ENCODE assay signal across 1 cellular context in genomic region chr1:14848203-14848602, GRCh38.
TF ChIP-seq lines count a peak whose summit lies in the region.

No MANE protein-coding gene starts in this region.

TF ChIP-seq in IMR-90, 13 proteins besides CTCF, POLR2A, EP300 and RAD21 (continued from another document):
- TF ChIP-seq SMC3 (IDR thresholded peaks at IDR 0.05; ENCODE audit: low read depth, low read length), result no peak
- TF ChIP-seq FOS (IDR thresholded peaks at IDR 0.05; ENCODE audit: low read depth, low read length), result no peak
- no peak for TF ChIP-seq NFE2L2 (IDR thresholded peaks at IDR 0.05; ENCODE audit: low read depth, low read length)
- TF ChIP-seq MAFK (IDR thresholded peaks at IDR 0.05; ENCODE audit: low read depth, low read length), result no peak
- TF ChIP-seq RFX5 (IDR thresholded peaks at IDR 0.05; ENCODE audit: low read depth, low read length), result no peak
- TF ChIP-seq RCOR1 (IDR thresholded peaks at IDR 0.05; ENCODE audit: insufficient replicate concordance, low read length), result no peak
